11 cellular contexts compared by ENCODE assay signal in the genomic region with DNA sequence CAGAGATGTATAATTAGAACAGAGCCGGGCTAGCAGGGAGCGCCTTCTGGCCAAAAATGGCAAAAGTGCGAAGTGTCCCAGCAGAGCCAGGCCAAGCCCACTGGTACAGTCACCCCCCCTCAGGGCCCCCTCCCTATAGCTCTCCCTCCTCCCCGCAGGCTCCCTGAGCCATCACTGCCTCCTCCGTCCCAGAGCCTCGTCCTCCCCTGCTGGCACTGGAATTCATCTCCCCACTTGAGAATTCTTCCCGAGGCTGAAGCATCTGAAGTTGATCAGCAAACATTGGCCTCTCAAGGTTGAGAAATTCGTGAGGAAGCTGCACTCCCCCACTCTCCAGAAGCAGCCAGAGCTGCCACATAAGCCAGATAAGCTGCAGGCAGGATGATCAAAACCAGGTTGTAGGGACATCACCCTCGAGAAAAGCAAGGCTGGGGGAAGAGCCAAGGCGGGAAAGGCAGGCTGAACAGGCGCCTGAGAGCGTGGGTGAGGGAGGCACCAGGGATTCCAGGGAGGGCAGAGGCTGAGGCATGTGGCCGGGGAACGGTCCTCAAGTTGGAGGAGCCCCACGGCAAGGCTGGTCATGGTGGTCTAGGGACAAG. TPM values are rescaled to one million over a fixed set of nuclear protein-coding genes. Genes with fewer than 3 reads are reported as not detected.
DNase-seq lines count a peak whose midpoint lies in the region; ATAC-seq and TF ChIP-seq lines count a peak whose summit lies in the region.
"Had no signal": no experiment of that assay in that cellular context is flagged by ENCODE, and none has a peak within 500 bp of the region (broad histone marks: within the 10 kb centered on the region; RNA-seq: fewer than 3 reads in every experiment).

No MANE protein-coding gene starts in this region.

- H3K79me2 ChIP-seq in GM23248 (ENCODE audit: insufficient read depth): no peaks in the 10 kb centered on the region

- H3K9ac ChIP-seq in GM23248: peak overlapping the region; percentile 50

- TF ChIP-seq CTCF in astrocyte of the spinal cord (IDR thresholded peaks at IDR 0.05; ENCODE audit: low read depth, low read length): no peak
- no peak for TF ChIP-seq CTCF in stomach (IDR thresholded peaks at IDR 0.05)

- H3K27me3 ChIP-seq in GM23248 (replicated peaks; ENCODE audit: insufficient read depth) (no peaks in the 10 kb centered on the region), layer of hippocampus (ENCODE audit: control insufficient read depth, insufficient read depth, low read length) (no peaks in the 10 kb centered on the region), stomach (no peaks in the 10 kb centered on the region)

- no peaks in the 10 kb centered on the region for H4K20me1 ChIP-seq in GM23248 (ENCODE audit: insufficient read depth)

- no peaks in the 10 kb centered on the region for H3K9me3 ChIP-seq in GM23248 (ENCODE audit: low read depth)
- H3K9me3 ChIP-seq in stomach: no peaks in the 10 kb centered on the region

- TF ChIP-seq POLR2A in stomach (IDR thresholded peaks at IDR 0.05): no peak

- H3K4me1 ChIP-seq in GM23248 (ENCODE audit: insufficient read depth): peaks cover 18% of the 10 kb centered on the region
- H3K4me1 ChIP-seq in stomach: peaks cover 4 to 63% (median 35%) of the 10 kb centered on the region in 4 donors

- H3K36me3 ChIP-seq in GM23248 (ENCODE audit: low read depth) (no peaks in the 10 kb centered on the region), stomach (peaks cover 35 to 81% (median 78%) of the 10 kb centered on the region in 4 donors)

- intact Hi-C loops in stomach (cut with DNase I; ENCODE audit: low total_unique reads): no loop called here

- H3K9me2 ChIP-seq in GM23248 (ENCODE audit: insufficient read depth): no peaks in the 10 kb centered on the region

- peak overlapping the region; percentile 73 for H3K27ac ChIP-seq in GM23248
- peak overlapping the region; percentile 73 for H3K27ac ChIP-seq in layer of hippocampus (ENCODE audit: low read depth, low read length)
- H3K27ac ChIP-seq in stomach: peak overlapping the region; percentile 9 to 89 (median 73)

- H2AFZ ChIP-seq in GM23248: peak overlapping the region; percentile 41

- DNase-seq in GM23248 (peak; percentile 93), astrocyte of the spinal cord (ENCODE audit: low read depth, low spot score) (peak; percentile 72), stomach (no peak), DMS79 treated with DMSO at 0.1 percent for 48 hours (lab: John Stamatoyannopoulos, UW) (no peak), GM19238 (ENCODE audit: insufficient read length, low spot score) (no peak), GDM1 (lab: John Stamatoyannopoulos, UW) (no peak)
- DNase-seq in stimulated activated naive CD8-positive, alpha-beta T cell treated with anti-CD3 and anti-CD28 coated beads, Interleukin-15, Interleukin-2, amounts not matched to agents 100 U/mL and 50 U/mL, for 24 hours: no peak
- DNase-seq: activated CD8-positive, alpha-beta T cell treated with anti-CD3 and anti-CD28 coated beads, Interleukin-2, amount 10 ng/mL, durations not matched to agents 7 days and 5 days; dermis blood vessel endothelial cell; PC-3 had no signal

- H3K4me2 ChIP-seq in GM23248 (ENCODE audit: unreplicated experiment): peak overlapping the region; percentile 43

- WGBS in GM23248 (ENCODE audit: low coverage in 1 of 2, low lambda C conversion rate in 2 of 2, missing lambda C conversion rate in 2 of 2), 2 experiments: 12 to 18% methylated on average over 15 of the region's 15 CpGs
- WGBS in stomach, 5 donors: 59 to 69% (median 68%) methylated on average over 15 of the region's 15 CpGs

- in situ Hi-C loops in GM23248 (cut with MboI): no loop called here
- in situ Hi-C loops in astrocyte of the spinal cord (cut with HindIII; ENCODE audit: low sequenced_read_pairs): no loop called here

- H3F3A ChIP-seq in GM23248 (ENCODE audit: insufficient read depth): peaks cover 28% of the 10 kb centered on the region

- no peak for TF ChIP-seq EP300 in stomach (IDR thresholded peaks at IDR 0.05)

- ATAC-seq in stimulated activated naive CD8-positive, alpha-beta T cell treated with anti-CD3 and anti-CD28 coated beads, Interleukin-15, Interleukin-2, amounts not matched to agents 100 U/mL and 50 U/mL, for 24 hours: no peak
- ATAC-seq: activated CD8-positive, alpha-beta T cell treated with anti-CD3 and anti-CD28 coated beads, Interleukin-2, amount 10 ng/mL, durations not matched to agents 7 days and 5 days; PC-3 had no signal

- H3K4me3 ChIP-seq in GM23248 (peak overlapping the region; percentile 22; the same call in 1 of the 2 replicates), astrocyte of the spinal cord (ENCODE audit: low read depth, low read length) (no peak overlapping the region), stomach (no peak overlapping the region)

RNA-seq across cellular contexts. Expression of a gene that starts 23.4 kb away (rescaled TPM):
- total RNA-seq in GM23248 (2014; rRNA removed; shearing (Covaris generic)): 25.7 and 29.1 TPM in 2 replicates
- polyA plus RNA-seq in GM23248 (2016; fragmentation: Nextera tagmentation; extraction: Ambion mirVana) (24.3 and 28.2 TPM in 2 replicates), stomach (10 to 100 TPM in 2 of 3 donors, 1 to 10 TPM in 1; 7.5 to 22.8 (median 11.0) TPM)
- total RNA-seq in stomach: 10 to 100 TPM; 28.8 to 93.3 (median 31.9) TPM

RNA-seq across cellular contexts. Expression of a gene that starts 39.6 kb away (rescaled TPM):
- 26.8 and 50.0 TPM in 2 replicates for total RNA-seq in GM23248 (2014; rRNA removed; shearing (Covaris generic))
- polyA plus RNA-seq in GM23248 (2016; fragmentation: Nextera tagmentation; extraction: Ambion mirVana) (27.4 and 30.9 TPM in 2 replicates), stomach (1 to 10 TPM; 3.5 to 9.8 (median 6.5) TPM)
- 10 to 100 TPM in 4 of 5 donors, 1 to 10 TPM in 1; 2.3 to 97.4 (median 16.7) TPM for total RNA-seq in stomach

RNA-seq across cellular contexts. Expression of a gene that starts 60.0 kb away (rescaled TPM):
- total RNA-seq in GM23248 (2014; rRNA removed; shearing (Covaris generic)): 13.3 and 13.8 TPM in 2 replicates
- 26.0 and 26.1 TPM in 2 replicates for polyA plus RNA-seq in GM23248 (2016; fragmentation: Nextera tagmentation; extraction: Ambion mirVana)
- total RNA-seq in stomach: 10 to 100 TPM in 2 of 5 donors, 1 to 10 TPM in 2, not detected in 1; 5.5 to 16.1 (median 9.3) TPM
- 10 to 100 TPM in 1 of 3 donors, 1 to 10 TPM in 2; 9.6 to 39.5 (median 9.9) TPM for polyA plus RNA-seq in stomach

Comparison
In these comparisons a context has a peak if more than half of its experiments do, and no peak if none do; other contexts are left out.
1. DNase-seq: peak in GM23248 (single experiment) and astrocyte of the spinal cord (single experiment); none in stomach (single experiment), DMS79 treated with DMSO at 0.1 percent for 48 hours (single experiment), stimulated activated naive CD8-positive, alpha-beta T cell treated with anti-CD3 and anti-CD28 coated beads, Interleukin-15, Interleukin-2, amounts not matched to agents 100 U/mL and 50 U/mL, for 24 hours (single experiment), GM19238 (single experiment) and GDM1 (single experiment).
2. Peak in every context shown above with its lines, with median percentiles within 50 percentile points of each other: H3K27ac ChIP-seq.